ENCODE assay signal across 17 cellular contexts in the genomic region with DNA sequence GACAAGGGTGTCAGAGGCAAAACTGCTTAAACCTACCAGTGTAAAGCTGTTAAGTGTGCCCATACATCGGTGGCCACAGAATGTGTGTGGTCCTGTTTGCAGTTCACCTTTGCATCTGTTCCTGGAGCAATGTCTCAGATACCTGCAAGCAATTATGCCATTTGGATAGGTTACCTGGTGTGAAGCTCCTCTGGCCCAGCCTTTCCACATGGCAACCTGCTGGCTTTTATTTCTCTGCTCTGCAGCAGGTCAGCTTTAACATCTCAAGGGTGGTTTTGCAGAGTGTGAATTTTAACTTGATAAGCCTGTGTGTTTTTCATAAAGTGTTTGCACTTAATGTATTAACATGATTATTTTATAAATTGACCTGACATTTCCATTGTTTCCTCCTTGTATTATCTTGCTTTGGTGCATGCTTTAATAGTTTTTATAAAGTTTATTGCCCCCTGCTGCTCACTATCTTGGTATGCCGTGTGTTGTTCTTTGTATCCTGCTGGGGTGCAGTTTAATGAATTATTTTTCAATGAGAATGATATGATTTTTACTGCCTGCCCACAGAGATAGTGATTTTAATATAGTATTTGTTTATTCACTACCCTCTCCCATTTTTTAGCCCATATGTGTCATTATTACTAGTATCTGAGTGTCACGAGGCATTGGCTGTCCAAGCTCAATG.
A peak's percentile ranks its signal among the peaks of the same experiment; 100 is the strongest.
DNase-seq lines count a peak whose midpoint lies in the region; ATAC-seq and TF ChIP-seq lines count a peak whose summit lies in the region.
"Had no signal": no experiment of that assay in that cellular context is flagged by ENCODE, and none has a peak within 500 bp of the region (broad histone marks: within the 10 kb centered on the region; RNA-seq: fewer than 3 reads in every experiment).

No MANE protein-coding gene starts in this region.

- peak; percentile 24; the same call in 1 of the 2 replicates for TF ChIP-seq CTCF in A673 (conservative IDR thresholded peaks at IDR 0.05; ENCODE audit: low read depth, low read length)
- no peak for TF ChIP-seq CTCF in HEK293 (tag by site-specific recombination; IDR thresholded peaks at IDR 0.05)
- no peak for TF ChIP-seq CTCF in WTC11 (IDR thresholded peaks at IDR 0.05)

- H3K4me3 ChIP-seq in A673 (ENCODE audit: low read depth, low read length, poor library complexity, severe bottlenecking) (no peak overlapping the region), HEK293 (ENCODE audit: low read depth, low read length) (no peak overlapping the region), iPS-20b (ENCODE audit: low read length) (peak overlapping the region; percentile 23; the same call in 1 of the 2 replicates), Karpas-422 (ENCODE audit: low read length) (no peak overlapping the region)
- H3K4me3 ChIP-seq: BLaER1 had no signal

- H3K27me3 Mint-ChIP-seq in WTC11 (ENCODE audit: low read depth), result no peaks in the 10 kb centered on the region
- H3K27me3 Mint-ChIP-seq: CD8-positive, alpha-beta memory T cell; IgD-negative memory B cell had no signal

- H3K27ac Mint-ChIP-seq in WTC11, result no peak overlapping the region
- H3K27ac Mint-ChIP-seq: CD8-positive, alpha-beta memory T cell; IgD-negative memory B cell had no signal

- no peak for DNase-seq in A673 (ENCODE audit: low spot score)
- DNase-seq in WTC11 (ENCODE audit: low spot score), result no peak
- no peak for DNase-seq in GDM1 (lab: John Stamatoyannopoulos, UW)
- DNase-seq in Karpas-422, result no peak
- DNase-seq: CD8-positive, alpha-beta memory T cell; DMS79; GOT3; MV-4-11; NCI-H1436; NCI-H2081 treated with DMSO at 0.1 percent for 48 hours; NCI-H226; NCI-H524 treated with DMSO at 0.1 percent for 48 hours had no signal

- no TSS peak for BruUV-seq in A673 (replicated peaks; lab: Mats Ljungman, UMichigan)

- H4K20me1 ChIP-seq in Karpas-422 (ENCODE audit: insufficient read depth, low read depth, low read length), result no peaks in the 10 kb centered on the region
- H4K20me1 ChIP-seq: BLaER1 had no signal

- no peaks in the 10 kb centered on the region for H3K79me2 ChIP-seq in Karpas-422 (ENCODE audit: low read length)

- H3K27ac ChIP-seq in A673 (ENCODE audit: low read depth, low read length, poor library complexity, severe bottlenecking), result no peak overlapping the region
- no peak overlapping the region for H3K27ac ChIP-seq in HEK293 (ENCODE audit: extremely low read depth, low read depth, low read length)
- no peak overlapping the region for H3K27ac ChIP-seq in iPS-20b (ENCODE audit: low read length)
- no peak overlapping the region for H3K27ac ChIP-seq in Karpas-422 (ENCODE audit: low read length)
- H3K27ac ChIP-seq: BLaER1 had no signal

- POLR2A ChIA-PET in A673 (lab: Charles Lee; ENCODE audit: low non-redundant PET), result no interaction called here
- POLR2A ChIA-PET in HEK293 (lab: Yijun Ruan, JAX), result interaction anchor here (0.6 kb wide), 1 partner anchor 32 kb away, joined by 5 read pairs; no protein-coding TSS in a partner anchor
- POLR2A ChIA-PET in WTC11 (lab: Charles Lee), result no interaction called here

- peaks cover 7% of the 10 kb centered on the region for H3K9me3 Mint-ChIP-seq in WTC11

- no peak overlapping the region for H3K4me3 Mint-ChIP-seq in WTC11
- H3K4me3 Mint-ChIP-seq: CD8-positive, alpha-beta memory T cell; IgD-negative memory B cell had no signal

- H3K36me3 Mint-ChIP-seq in WTC11, result peaks cover 3% of the 10 kb centered on the region
- H3K36me3 Mint-ChIP-seq: CD8-positive, alpha-beta memory T cell; IgD-negative memory B cell had no signal

- H3K4me1 ChIP-seq in A673 (ENCODE audit: insufficient read depth, low read length, poor library complexity, severe bottlenecking) (peaks cover 18% of the 10 kb centered on the region), HEK293 (ENCODE audit: control insufficient read depth, insufficient read depth, low read length) (peaks cover 11% of the 10 kb centered on the region), iPS-20b (ENCODE audit: insufficient read depth, low read length) (peaks cover 23% of the 10 kb centered on the region), Karpas-422 (ENCODE audit: low read length) (no peaks in the 10 kb centered on the region)
- H3K4me1 ChIP-seq: BLaER1 had no signal

- no peak overlapping the region for H2AFZ ChIP-seq in Karpas-422 (ENCODE audit: low read length)

- ATAC-seq in WTC11, result peak; percentile 84
- no peak for ATAC-seq in HG02884 (IDR thresholded peaks at IDR 0.05; ENCODE audit: unreplicated experiment)

- no peaks in the 10 kb centered on the region for H3K36me3 ChIP-seq in A673 (ENCODE audit: insufficient read depth, low read length, poor library complexity, severe bottlenecking)
- no peaks in the 10 kb centered on the region; a peak in 1 of 3 replicates for H3K36me3 ChIP-seq in HEK293 (ENCODE audit: control insufficient read depth in 2 of 2, insufficient read depth in 1 of 2, low read length in 2 of 2)
- H3K36me3 ChIP-seq in iPS-20b (ENCODE audit: insufficient read depth, low read depth, low read length), result no peaks in the 10 kb centered on the region
- no peaks in the 10 kb centered on the region for H3K36me3 ChIP-seq in Karpas-422 (ENCODE audit: insufficient read depth, low read length)
- H3K36me3 ChIP-seq: BLaER1 had no signal

- CTCF ChIA-PET in A673 (lab: Charles Lee) (no interaction called here), HEK293 (lab: Yijun Ruan, JAX) (no interaction called here), WTC11 (lab: Charles Lee) (interaction anchor here (0.7 kb wide), 1 partner anchor 8 kb away, joined by 3 read pairs; no protein-coding TSS in a partner anchor)

- intact Hi-C loops in A673 (cut with micrococcal nuclease; ENCODE audit: unreplicated experiment), result no loop called here

- no peaks in the 10 kb centered on the region for H3K9me2 ChIP-seq in Karpas-422 (replicated peaks; ENCODE audit: insufficient read depth, low read length)

- H3K9me3 ChIP-seq in A673 (ENCODE audit: low read depth, low read length, poor library complexity, severe bottlenecking) (peaks cover 6% of the 10 kb centered on the region), HEK293 (ENCODE audit: control insufficient read depth, insufficient read depth, low read depth, low read length) (no peaks in the 10 kb centered on the region), iPS-20b (ENCODE audit: insufficient read depth, low read depth, low read length) (peaks cover 3% of the 10 kb centered on the region), Karpas-422 (ENCODE audit: low read length) (no peaks in the 10 kb centered on the region)
- H3K9me3 ChIP-seq: BLaER1 had no signal

- H3K27me3 ChIP-seq in A673 (replicated peaks; ENCODE audit: insufficient read depth, low read depth, low read length, poor library complexity), result no peaks in the 10 kb centered on the region
- H3K27me3 ChIP-seq in iPS-20b (ENCODE audit: insufficient read depth, low read length), result no peaks in the 10 kb centered on the region
- no peaks in the 10 kb centered on the region for H3K27me3 ChIP-seq in Karpas-422 (ENCODE audit: low read length)
- H3K27me3 ChIP-seq: BLaER1 had no signal

- H3K9ac ChIP-seq in iPS-20b (ENCODE audit: low read depth, low read length) (no peak overlapping the region), Karpas-422 (ENCODE audit: low read length) (no peak overlapping the region)
- H3K9ac ChIP-seq: BLaER1 had no signal

- no peak overlapping the region for H3K4me2 ChIP-seq in Karpas-422 (ENCODE audit: low read depth, low read length, poor library complexity, severe bottlenecking)
- H3K4me2 ChIP-seq: BLaER1 had no signal

- H3K4me1 Mint-ChIP-seq in WTC11, result peaks cover 43% of the 10 kb centered on the region
- H3K4me1 Mint-ChIP-seq: CD8-positive, alpha-beta memory T cell; IgD-negative memory B cell had no signal

TF ChIP-seq in HEK293, 187 proteins besides CTCF, POLR2A, EP300 and RAD21 (continues in another document):
- TF ChIP-seq YY1 (tag by site-specific recombination; IDR thresholded peaks at IDR 0.05), result no peak
- no peak for TF ChIP-seq ZNF626 (tag by site-specific recombination; IDR thresholded peaks at IDR 0.05)
- TF ChIP-seq ZIC2 (tag by site-specific recombination; IDR thresholded peaks at IDR 0.05), result peak; percentile 88
- no peak for TF ChIP-seq ZXDB (tag by site-specific recombination; IDR thresholded peaks at IDR 0.05)
- TF ChIP-seq, protein P1, sequence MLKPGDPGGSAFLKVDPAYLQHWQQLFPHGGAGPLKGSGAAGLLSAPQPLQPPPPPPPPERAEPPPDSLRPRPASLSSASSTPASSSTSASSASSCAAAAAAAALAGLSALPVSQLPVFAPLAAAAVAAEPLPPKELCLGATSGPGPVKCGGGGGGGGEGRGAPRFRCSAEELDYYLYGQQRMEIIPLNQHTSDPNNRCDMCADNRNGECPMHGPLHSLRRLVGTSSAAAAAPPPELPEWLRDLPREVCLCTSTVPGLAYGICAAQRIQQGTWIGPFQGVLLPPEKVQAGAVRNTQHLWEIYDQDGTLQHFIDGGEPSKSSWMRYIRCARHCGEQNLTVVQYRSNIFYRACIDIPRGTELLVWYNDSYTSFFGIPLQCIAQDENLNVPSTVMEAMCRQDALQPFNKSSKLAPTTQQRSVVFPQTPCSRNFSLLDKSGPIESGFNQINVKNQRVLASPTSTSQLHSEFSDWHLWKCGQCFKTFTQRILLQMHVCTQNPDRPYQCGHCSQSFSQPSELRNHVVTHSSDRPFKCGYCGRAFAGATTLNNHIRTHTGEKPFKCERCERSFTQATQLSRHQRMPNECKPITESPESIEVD (tag by site-specific recombination; IDR thresholded peaks at IDR 0.05), result peak; percentile 76
- no peak for TF ChIP-seq ZSCAN16 (tag by site-specific recombination; IDR thresholded peaks at IDR 0.05)
- TF ChIP-seq ZNF175 (tag by site-specific recombination; IDR thresholded peaks at IDR 0.05), result no peak

TF ChIP-seq in WTC11, 78 proteins besides CTCF, POLR2A, EP300 and RAD21 (continues in another document):
- TF ChIP-seq AR (CRISPR knock-in tag; IDR thresholded peaks at IDR 0.05), result no peak
- TF ChIP-seq NR3C1 (CRISPR knock-in tag; conservative IDR thresholded peaks at IDR 0.05; ENCODE audit: low read depth), result no peak
